ENCODE assay signal across 18 cellular contexts in the genomic region with DNA sequence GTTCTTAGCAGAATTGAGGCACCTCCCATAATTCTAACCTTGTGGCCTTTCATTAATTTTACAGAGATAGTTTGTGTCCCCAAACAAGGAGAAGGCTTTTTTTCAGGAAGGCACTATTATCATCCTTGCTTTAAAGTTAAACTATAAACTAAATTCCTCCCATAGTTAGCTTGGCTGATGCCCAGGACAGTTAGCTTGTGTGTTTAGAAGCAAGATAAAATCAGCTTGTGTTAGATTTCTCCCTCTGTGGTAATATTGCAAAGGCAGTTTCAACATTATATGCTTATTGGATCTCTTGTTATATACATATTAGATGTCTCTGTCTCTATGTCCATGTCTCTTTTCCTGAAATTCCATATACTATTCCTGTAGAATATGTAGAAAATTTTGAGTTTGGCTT.
DNase-seq lines count a peak whose midpoint lies in the region; ATAC-seq and TF ChIP-seq lines count a peak whose summit lies in the region.
"Had no signal": no experiment of that assay in that cellular context is flagged by ENCODE, and none has a peak within 500 bp of the region (broad histone marks: within the 10 kb centered on the region; RNA-seq: fewer than 3 reads in every experiment).

No MANE protein-coding gene starts in this region.

- H3K9ac ChIP-seq in adipocyte (ENCODE audit: low read length), result no peak overlapping the region

- H3K27me3 ChIP-seq in adipocyte (replicated peaks; ENCODE audit: control insufficient read depth, insufficient read depth, low read length), result no peaks in the 10 kb centered on the region
- no peaks in the 10 kb centered on the region for H3K27me3 ChIP-seq in gastrocnemius medialis
- no peaks in the 10 kb centered on the region for H3K27me3 ChIP-seq in spleen (replicated peaks in 1 of 7)
- H3K27me3 ChIP-seq: MG63 had no signal

- H3K27ac Mint-ChIP-seq in HFFc6 (peak overlapping the region; percentile 42), osteocyte (ENCODE audit: unreplicated experiment) (peak overlapping the region; percentile 23)
- H3K27ac Mint-ChIP-seq: B cell; CD4-positive, alpha-beta memory T cell had no signal

- DNase-seq in HFFc6 (peak; percentile 56), adipocyte (ENCODE audit: low read depth) (peak; percentile 80), fibroblast of peridontal ligament (ENCODE audit: extremely low read depth) (peak; percentile 65), osteocyte (ENCODE audit: extremely low spot score, unreplicated experiment) (no peak), gastrocnemius medialis (no peak), spleen (no peak), HPDE6-E6E7 (ENCODE audit: extremely low spot score) (no peak)
- DNase-seq: CD4-positive, alpha-beta memory T cell; DMS79; GDM1; KG1; MG63; NCI-H1105 treated with DMSO at 0.1 percent for 48 hours; NCI-H1930; NCI-H524 had no signal

- H3K27ac ChIP-seq in gastrocnemius medialis, result no peak overlapping the region
- no peak overlapping the region for H3K27ac ChIP-seq in spleen

- no peaks in the 10 kb centered on the region; the same call in 1 of the 2 replicates for H3K27me3 Mint-ChIP-seq in HFFc6 (ENCODE audit: insufficient read depth)
- H3K27me3 Mint-ChIP-seq in osteocyte (ENCODE audit: unreplicated experiment), result no peaks in the 10 kb centered on the region
- H3K27me3 Mint-ChIP-seq: B cell had no signal

- no peaks in the 10 kb centered on the region for H3K4me1 ChIP-seq in adipocyte (ENCODE audit: control insufficient read depth, insufficient read depth, low read length)
- no peaks in the 10 kb centered on the region for H3K4me1 ChIP-seq in gastrocnemius medialis
- H3K4me1 ChIP-seq in spleen, result peaks cover 0 to 5% (median 0%) of the 10 kb centered on the region in 6 donors

- H3K36me3 Mint-ChIP-seq in HFFc6 (ENCODE audit: low read depth), result peaks cover 26% of the 10 kb centered on the region
- peaks cover 6% of the 10 kb centered on the region for H3K36me3 Mint-ChIP-seq in osteocyte (ENCODE audit: unreplicated experiment)
- H3K36me3 Mint-ChIP-seq: CD4-positive, alpha-beta memory T cell had no signal

- no peaks in the 10 kb centered on the region for H3K36me3 ChIP-seq in adipocyte (ENCODE audit: control insufficient read depth, insufficient read depth, low read length, severe bottlenecking)
- H3K36me3 ChIP-seq in gastrocnemius medialis, result no peaks in the 10 kb centered on the region
- H3K36me3 ChIP-seq in spleen, result no peaks in the 10 kb centered on the region
- H3K36me3 ChIP-seq: MG63 had no signal

- no peak for ATAC-seq in gastrocnemius medialis
- ATAC-seq in GM19463 (IDR thresholded peaks at IDR 0.05; ENCODE audit: unreplicated experiment), result no peak
- ATAC-seq: HCT116 had no signal

- in situ Hi-C loops in gastrocnemius medialis (cut with MboI; ENCODE audit: low sequenced_read_pairs in 4 of 4), result no loop called here

- H3K9me3 ChIP-seq in adipocyte (ENCODE audit: control insufficient read depth, low read length) (peaks cover 18% of the 10 kb centered on the region), gastrocnemius medialis (no peaks in the 10 kb centered on the region), spleen (peaks cover 2 to 32% (median 16%) of the 10 kb centered on the region in 8 donors)

- intact Hi-C loops in gastrocnemius medialis (cut with DNase I; ENCODE audit: low total_unique reads), result no loop called here
- intact Hi-C loops in spleen (cut with DNase I; ENCODE audit: low total_unique reads), result no loop called here

- H3K4me3 Mint-ChIP-seq in HFFc6 (peak overlapping the region; percentile 9; the same call in 1 of the 2 replicates), osteocyte (ENCODE audit: unreplicated experiment) (no peak overlapping the region)
- H3K4me3 Mint-ChIP-seq: B cell; CD4-positive, alpha-beta memory T cell had no signal

- TF ChIP-seq CTCF in HFFc6 (IDR thresholded peaks at IDR 0.05) (no peak), osteocyte (IDR thresholded peaks at IDR 0.05) (no peak), gastrocnemius medialis (IDR thresholded peaks at IDR 0.05 in 4 of 5, conservative IDR thresholded peaks at IDR 0.05 in 1 of 5) (no peak), spleen (IDR thresholded peaks at IDR 0.05 in 8 of 11, conservative IDR thresholded peaks at IDR 0.05 in 3 of 11) (no peak)

- no peak overlapping the region for H3K4me3 ChIP-seq in adipocyte (ENCODE audit: low read length)
- H3K4me3 ChIP-seq in gastrocnemius medialis, result no peak overlapping the region
- H3K4me3 ChIP-seq in spleen, result no peak overlapping the region
- H3K4me3 ChIP-seq: MG63 had no signal

- peaks cover 57% of the 10 kb centered on the region for H3K4me1 Mint-ChIP-seq in HFFc6 (ENCODE audit: low read depth)
- H3K4me1 Mint-ChIP-seq in osteocyte (ENCODE audit: unreplicated experiment), result peaks cover 57% of the 10 kb centered on the region
- H3K4me1 Mint-ChIP-seq: B cell; CD4-positive, alpha-beta memory T cell had no signal

- no peak for TF ChIP-seq POLR2A in gastrocnemius medialis (IDR thresholded peaks at IDR 0.05)
- no peak for TF ChIP-seq POLR2A in spleen (IDR thresholded peaks at IDR 0.05)

- peaks cover 27% of the 10 kb centered on the region for H3K9me3 Mint-ChIP-seq in HFFc6
- H3K9me3 Mint-ChIP-seq in osteocyte (ENCODE audit: unreplicated experiment), result peaks cover 20% of the 10 kb centered on the region

Comparison
In these comparisons a context has a peak if more than half of its experiments do, and no peak if none do; other contexts are left out.
1. DNase-seq: peak in HFFc6 (single experiment), adipocyte (single experiment) and fibroblast of peridontal ligament (single experiment); none in osteocyte (single experiment), gastrocnemius medialis (0 of 2), spleen (single experiment) and HPDE6-E6E7 (single experiment).